Comparison of ENCODE assay signal across 1 cellular context in genomic region chr16:11797166-11797956, GRCh38.
TF ChIP-seq lines count a peak whose summit lies in the region.

ZC3H7A (minus strand) TSS chr16:11797258; CDS start chr16:11782354, 14,904 bp downstream.

TF ChIP-seq in K562, 482 proteins besides CTCF, POLR2A, EP300 and RAD21 (continued from another document and continues in another):
- TF ChIP-seq ZNF280B (CRISPR knock-in tag; IDR thresholded peaks at IDR 0.05) (no peak), STAT6 (CRISPR knock-in tag; IDR thresholded peaks at IDR 0.05) (no peak), PATZ1 (CRISPR knock-in tag; IDR thresholded peaks at IDR 0.05; ENCODE audit: borderline replicate concordance) (no peak), PPARD (CRISPR knock-in tag; IDR thresholded peaks at IDR 0.05) (no peak), RNF219 (CRISPR knock-in tag; IDR thresholded peaks at IDR 0.05) (no peak), FOXO4 (CRISPR knock-in tag; IDR thresholded peaks at IDR 0.05) (no peak), SNAPC5 (CRISPR knock-in tag; IDR thresholded peaks at IDR 0.05) (no peak), HCFC1 (IDR thresholded peaks at IDR 0.05; ENCODE audit: low read depth, low read length) (peak; percentile 63), ZNF140 (CRISPR knock-in tag; IDR thresholded peaks at IDR 0.05) (no peak), PRMT5 (CRISPR knock-in tag; IDR thresholded peaks at IDR 0.05) (no peak), MYBL2 (IDR thresholded peaks at IDR 0.05; ENCODE audit: low read depth) (no peak), MYBL2 (CRISPR knock-in tag; IDR thresholded peaks at IDR 0.05; ENCODE audit: borderline replicate concordance) (no peak), CREB3L1 (IDR thresholded peaks at IDR 0.05; ENCODE audit: borderline replicate concordance, low read depth) (peak; percentile 97), MAFF (IDR thresholded peaks at IDR 0.05; ENCODE audit: low read length) (no peak), BRD4 (IDR thresholded peaks at IDR 0.05) (no peak), GABPB1 (CRISPR knock-in tag; IDR thresholded peaks at IDR 0.05) (0 out of 2 replicates have a peak, but pooled peaks have one; percentile 40), ZNF586 (CRISPR knock-in tag; conservative IDR thresholded peaks at IDR 0.05) (no peak), C11orf30 (IDR thresholded peaks at IDR 0.05; ENCODE audit: low read depth) (no peak; the same call in 1 of the 2 replicates), TAF9B (IDR thresholded peaks at IDR 0.05; ENCODE audit: partially characterized antibody) (peak; percentile 78), ELF1 (tag; IDR thresholded peaks at IDR 0.05) (no peak; the same call in 1 of the 2 replicates), ZNF408 (CRISPR knock-in tag; IDR thresholded peaks at IDR 0.05; ENCODE audit: low read depth) (no peak), CLOCK (CRISPR knock-in tag; IDR thresholded peaks at IDR 0.05; ENCODE audit: borderline replicate concordance) (no peak), ZFX (CRISPR knock-in tag; IDR thresholded peaks at IDR 0.05) (peak; percentile 99), PRPF4 (IDR thresholded peaks at IDR 0.05; ENCODE audit: insufficient read depth, low read depth, low read length, poor library complexity, severe bottlenecking) (no peak), ZNF511 (CRISPR knock-in tag; IDR thresholded peaks at IDR 0.05) (peak; percentile 80; the same call in 1 of the 2 replicates), AFF1 (IDR thresholded peaks at IDR 0.05; ENCODE audit: low read depth in 1 of 2, partially characterized antibody in 2 of 2) (peak in 1 of 2 experiments; percentile 31), DLX4 (CRISPR knock-in tag; IDR thresholded peaks at IDR 0.05) (no peak), ZNF589 (CRISPR knock-in tag; IDR thresholded peaks at IDR 0.05; ENCODE audit: low read depth) (peak; percentile 88; the same call in 1 of the 2 replicates), SREBF1 (IDR thresholded peaks at IDR 0.05; ENCODE audit: borderline replicate concordance, low read depth, low read length) (no peak), ZKSCAN3 (CRISPR knock-in tag; IDR thresholded peaks at IDR 0.05) (no peak), E2F8 (IDR thresholded peaks at IDR 0.05; ENCODE audit: low read depth, partially characterized antibody) (peak; percentile 43), NRF1 (conservative IDR thresholded peaks at IDR 0.05 in 1 of 2, IDR thresholded peaks at IDR 0.05 in 1 of 2) (peak; percentile 86 to 89), ZKSCAN1 (IDR thresholded peaks at IDR 0.05; ENCODE audit: low read depth, low read length) (no peak)
